Comparison of ENCODE assay signal across 14 cellular contexts in genomic region chr1:101004666-101005065, GRCh38. TPM values are rescaled to one million over a fixed set of nuclear protein-coding genes. Genes with fewer than 3 reads are reported as not detected.
A peak's percentile ranks its signal among the peaks of the same experiment; 100 is the strongest.
DNase-seq lines count a peak whose midpoint lies in the region; ATAC-seq and TF ChIP-seq lines count a peak whose summit lies in the region.
"Had no signal": no experiment of that assay in that cellular context is flagged by ENCODE, and none has a peak within 500 bp of the region (broad histone marks: within the 10 kb centered on the region; RNA-seq: fewer than 3 reads in every experiment).

No MANE protein-coding gene starts in this region.

- H3K36me3 ChIP-seq in naive thymus-derived CD4-positive, alpha-beta T cell (ENCODE audit: control insufficient read depth in 2 of 3, insufficient read depth in 3 of 3, low read length in 3 of 3) = no peaks in the 10 kb centered on the region

- peaks cover 51% of the 10 kb centered on the region for H3K4me1 Mint-ChIP-seq in CD14-positive monocyte
- peaks cover 46 to 90% (median 64%) of the 10 kb centered on the region in 7 donors for H3K4me1 Mint-ChIP-seq in naive thymus-derived CD4-positive, alpha-beta T cell

- CTCF ChIA-PET in naive thymus-derived CD4-positive, alpha-beta T cell (lab: Charles Lee) = interaction anchor here (0.7 to 1.2 kb wide), 3 partner anchors 14 to 284 kb away, joined by 3 to 4 read pairs (median 3); no protein-coding TSS in a partner anchor

- peaks cover 28 to 47% of the 10 kb centered on the region in 2 donors for H3K4me1 ChIP-seq in naive thymus-derived CD4-positive, alpha-beta T cell (ENCODE audit: control insufficient read depth in 2 of 2, insufficient read depth in 2 of 2, low read length in 2 of 2)

- no peaks in the 10 kb centered on the region for H3K27me3 ChIP-seq in naive thymus-derived CD4-positive, alpha-beta T cell (ENCODE audit: control insufficient read depth in 2 of 2, insufficient read depth in 2 of 2, low read length in 2 of 2)
- H3K27me3 ChIP-seq: ascending aorta, BE2C, MG63 had no signal

- no peaks in the 10 kb centered on the region for H3K9me3 Mint-ChIP-seq in CD14-positive monocyte
- H3K9me3 Mint-ChIP-seq in naive thymus-derived CD4-positive, alpha-beta T cell = peaks cover 0 to 11% (median 0%) of the 10 kb centered on the region in 11 donors

- DNase-seq in CD14-positive monocyte (ENCODE audit: low spot score) (no peak), MV-4-11 (lab: John Stamatoyannopoulos, UW) (peak; percentile 37), epithelial cell of prostate (ENCODE audit: low read depth, low spot score) (no peak), iPS-NIHi7 (ENCODE audit: extremely low spot score) (no peak), DMS79 treated with DMSO at 0.1 percent for 48 hours (lab: John Stamatoyannopoulos, UW) (no peak), C1 segment of cervical spinal cord (lab: John Stamatoyannopoulos, UW) (no peak)
- no peak for DNase-seq in naive thymus-derived CD4-positive, alpha-beta T cell
- DNase-seq: BE2C, MG63, NCI-H774 had no signal

- no peaks in the 10 kb centered on the region for H3K9me3 ChIP-seq in naive thymus-derived CD4-positive, alpha-beta T cell (ENCODE audit: control insufficient read depth in 2 of 3, low read length in 3 of 3)
- H3K9me3 ChIP-seq: ascending aorta, BE2C, MG63 had no signal

- peak overlapping the region; percentile 46 for H3K27ac ChIP-seq in epithelial cell of prostate
- peak overlapping the region; percentile 11 for H3K27ac ChIP-seq in naive thymus-derived CD4-positive, alpha-beta T cell (ENCODE audit: low read depth, low read length)
- H3K27ac ChIP-seq: ascending aorta had no signal

- H3K4me3 ChIP-seq in naive thymus-derived CD4-positive, alpha-beta T cell (ENCODE audit: low read length) = no peak overlapping the region
- H3K4me3 ChIP-seq: ascending aorta, MG63, smooth muscle cell had no signal

- H3K4me3 Mint-ChIP-seq in CD14-positive monocyte = peak overlapping the region in 1 of 2 donors; percentile 57
- H3K4me3 Mint-ChIP-seq in naive thymus-derived CD4-positive, alpha-beta T cell = peak overlapping the region in 4 of 10 donors; percentile 19 to 62 (median 46)

- H3K36me3 Mint-ChIP-seq in CD14-positive monocyte = peaks cover 13% of the 10 kb centered on the region in 2 donors
- peaks cover 22 to 57% (median 36%) of the 10 kb centered on the region in 5 donors for H3K36me3 Mint-ChIP-seq in naive thymus-derived CD4-positive, alpha-beta T cell

- POLR2A ChIA-PET in naive thymus-derived CD4-positive, alpha-beta T cell (lab: Charles Lee) = interaction anchor here (0.6 to 3.2 kb wide), 11 partner anchors 8 to 237 kb away, joined by 3 to 15 read pairs (median 4); partner anchors contain the start of genes DPH5 and S1PR1

- ATAC-seq in naive thymus-derived CD4-positive, alpha-beta T cell = no peak
- no peak for ATAC-seq in HG03097 (IDR thresholded peaks at IDR 0.05; ENCODE audit: low FRiP score, unreplicated experiment)
- ATAC-seq: Right ventricle myocardium inferior had no signal

- intact Hi-C loops in CD14-positive monocyte (cut with micrococcal nuclease) = no loop called here
- intact Hi-C loops in naive thymus-derived CD4-positive, alpha-beta T cell (cut with micrococcal nuclease) = loop anchor here (1.0 to 5.0 kb wide), 6 partner anchors 8 to 76 kb away; no protein-coding TSS in a partner anchor

- peaks cover 0 to 1% (median 0%) of the 10 kb centered on the region in 3 donors for H3K27me3 Mint-ChIP-seq in CD14-positive monocyte (ENCODE audit: low read depth in 3 of 3)
- no peaks in the 10 kb centered on the region for H3K27me3 Mint-ChIP-seq in naive thymus-derived CD4-positive, alpha-beta T cell

- TF ChIP-seq CTCF in CD14-positive monocyte (IDR thresholded peaks at IDR 0.05) = no peak

- peak overlapping the region; percentile 52 to 85 (median 69) for H3K27ac Mint-ChIP-seq in CD14-positive monocyte
- peak overlapping the region in 7 of 9 donors; percentile 8 to 85 (median 67) for H3K27ac Mint-ChIP-seq in naive thymus-derived CD4-positive, alpha-beta T cell

RNA-seq across cellular contexts. Expression of gene DPH5, which starts 20.9 kb away (rescaled TPM):
- 10 to 100 TPM; 12.0 to 14.3 TPM for polyA plus RNA-seq in CD14-positive monocyte
- 10 to 100 TPM; 26.3 to 72.2 (median 45.3) TPM for total RNA-seq in naive thymus-derived CD4-positive, alpha-beta T cell
- polyA plus RNA-seq in naive thymus-derived CD4-positive, alpha-beta T cell = 10 to 100 TPM; 53.7 to 57.4 TPM

Comparison
In these comparisons a context has a peak if more than half of its experiments do, and no peak if none do; other contexts are left out.
1. intact Hi-C loops: an anchor here in naive thymus-derived CD4-positive, alpha-beta T cell (1.0 to 5.0 kb wide); none called in CD14-positive monocyte.